ENCODE assay signal across 28 cellular contexts in the genomic region with DNA sequence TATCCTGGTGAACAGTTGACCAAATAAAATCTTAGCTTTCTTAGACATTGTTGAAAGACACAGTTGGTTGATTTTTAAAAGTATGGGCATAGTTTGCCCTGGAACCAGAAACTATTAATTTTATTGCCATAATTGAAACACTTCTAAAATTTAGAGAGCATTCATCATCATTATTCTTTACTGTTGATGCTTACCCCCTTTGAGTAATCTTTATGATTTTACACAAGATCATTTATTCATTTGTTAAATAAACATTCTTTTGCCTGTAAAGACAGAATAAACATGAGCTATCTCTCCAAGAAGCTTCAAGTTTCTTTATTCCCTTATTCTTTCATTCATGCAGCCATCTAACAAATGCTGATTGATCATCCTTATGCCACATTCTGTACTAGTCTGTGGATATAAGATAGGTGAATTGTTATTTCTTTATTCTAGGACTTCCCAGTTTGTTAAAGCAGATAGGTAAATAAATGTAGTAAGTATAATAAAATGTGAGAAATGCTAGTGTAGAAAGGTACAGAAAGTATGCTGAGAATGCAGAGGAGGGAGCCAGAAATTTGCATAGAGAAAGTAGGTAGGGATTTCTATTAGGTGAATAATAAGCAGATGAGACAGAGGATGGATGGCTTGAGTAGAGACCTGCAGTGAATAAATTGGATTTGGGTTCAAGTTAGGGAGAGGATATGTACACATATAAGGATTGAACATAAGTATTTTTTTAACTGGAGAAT. TPM values are rescaled to one million over a fixed set of nuclear protein-coding genes. Genes with fewer than 3 reads are reported as not detected.
"Had no signal": no experiment of that assay in that cellular context is flagged by ENCODE, and none has a peak within 500 bp of the region (broad histone marks: within the 10 kb centered on the region; RNA-seq: fewer than 3 reads in every experiment).

No MANE protein-coding gene starts in this region.

- H3K36me3 Mint-ChIP-seq: activated naive CD8-positive, alpha-beta T cell; brain had no signal

- H3K9me3 ChIP-seq: SJSA1 had no signal

- H3K27me3 Mint-ChIP-seq: activated CD4-positive, alpha-beta memory T cell treated with anti-CD3 and anti-CD28 coated beads, Interleukin-2, amount 10 ng/mL, durations not matched to agents 7 days and 5 days; central memory CD8-positive, alpha-beta T cell had no signal

- H3K27ac Mint-ChIP-seq: activated B cell treated with CpG ODN at 0.5 μM for 24 hours; activated CD4-positive, alpha-beta memory T cell treated with anti-CD3 and anti-CD28 coated beads, Interleukin-2, amount 10 ng/mL, durations not matched to agents 7 days and 5 days; activated CD4-positive, alpha-beta T cell treated with anti-CD3 and anti-CD28 coated beads for 36 hours; activated naive CD4-positive, alpha-beta T cell treated with anti-CD3 and anti-CD28 coated beads for 36 hours; activated naive CD8-positive, alpha-beta T cell; activated T-helper 17 cell treated with anti-CD3 and anti-CD28 coated beads, Interleukin-2, amount 50 U/mL, for 72 hours; T-helper 17 cell had no signal

- H3K36me3 ChIP-seq: SJSA1 had no signal

- H3K27me3 ChIP-seq: SJSA1 had no signal

- H3K27ac ChIP-seq: SJSA1 had no signal

- DNase-seq: activated B cell treated with CpG ODN at 0.5 μM for 24 hours; activated CD4-positive, alpha-beta memory T cell treated with anti-CD3 and anti-CD28 coated beads, Interleukin-2, amount 10 ng/mL, durations not matched to agents 7 days and 5 days; activated CD4-positive, alpha-beta T cell treated with anti-CD3 and anti-CD28 coated beads for 36 hours; activated CD4-positive, alpha-beta T cell treated with anti-CD3 and anti-CD28 coated beads, Interleukin-2, amount 50 U/mL, for 1 hour; activated gamma-delta T cell; activated naive CD4-positive, alpha-beta T cell treated with anti-CD3 and anti-CD28 coated beads for 36 hours; activated T-cell treated with anti-CD3 and anti-CD28 coated beads for 4 hours; activated T-cell treated with anti-CD3 and anti-CD28 coated beads, Interleukin-2, amount 50 U/mL, for 48 hours; amygdala; NCI-H1092; NCI-H1417; NCI-H1930; NCI-H2171; NCI-H2227 treated with DMSO at 0.1 percent for 48 hours; NCI-H446 treated with DMSO at 0.1 percent for 48 hours; NCI-H748 treated with DMSO at 0.1 percent for 48 hours; SHP77; T-helper 17 cell; T-helper 9 cell had no signal

- H3K4me1 Mint-ChIP-seq: activated B cell treated with CpG ODN at 0.5 μM for 24 hours; activated CD4-positive, alpha-beta memory T cell treated with anti-CD3 and anti-CD28 coated beads, Interleukin-2, amount 10 ng/mL, durations not matched to agents 7 days and 5 days; activated CD4-positive, alpha-beta T cell treated with anti-CD3 and anti-CD28 coated beads for 36 hours; activated T-helper 17 cell treated with anti-CD3 and anti-CD28 coated beads, Interleukin-2, amount 50 U/mL, for 72 hours; brain; central memory CD8-positive, alpha-beta T cell had no signal

- H3K9me3 Mint-ChIP-seq: activated B cell treated with CpG ODN at 0.5 μM for 24 hours; activated CD4-positive, alpha-beta memory T cell treated with anti-CD3 and anti-CD28 coated beads, Interleukin-2, amount 10 ng/mL, durations not matched to agents 7 days and 5 days; activated naive CD4-positive, alpha-beta T cell treated with anti-CD3 and anti-CD28 coated beads for 36 hours; brain; central memory CD8-positive, alpha-beta T cell had no signal

- H3K4me3 Mint-ChIP-seq: activated B cell treated with CpG ODN at 0.5 μM for 24 hours; activated CD4-positive, alpha-beta memory T cell treated with anti-CD3 and anti-CD28 coated beads, Interleukin-2, amount 10 ng/mL, durations not matched to agents 7 days and 5 days; activated CD4-positive, alpha-beta T cell treated with anti-CD3 and anti-CD28 coated beads for 36 hours; activated naive CD4-positive, alpha-beta T cell treated with anti-CD3 and anti-CD28 coated beads for 36 hours; activated naive CD8-positive, alpha-beta T cell; activated T-helper 17 cell treated with anti-CD3 and anti-CD28 coated beads, Interleukin-2, amount 50 U/mL, for 72 hours; brain; central memory CD8-positive, alpha-beta T cell; T-helper 17 cell had no signal

- H3K4me3 ChIP-seq: SJSA1 had no signal

- H3K4me1 ChIP-seq: SJSA1 had no signal

- FAIRE-seq: astrocyte, RCC 7860 had no signal

RNA-seq across cellular contexts. Expression of gene SERTM1, which starts 8.2 kb away (rescaled TPM):
- total RNA-seq: activated B cell treated with CpG ODN at 0.5 μM for 24 hours; activated CD4-positive, alpha-beta memory T cell treated with anti-CD3 and anti-CD28 coated beads, Interleukin-2, amount 10 ng/mL, durations not matched to agents 7 days and 5 days; activated CD4-positive, alpha-beta T cell treated with anti-CD3 and anti-CD28 coated beads for 36 hours; activated CD8-positive, alpha-beta memory T cell treated with anti-CD3 and anti-CD28 coated beads for 36 hours; activated naive CD4-positive, alpha-beta T cell treated with anti-CD3 and anti-CD28 coated beads for 36 hours; activated T-helper 17 cell treated with anti-CD3 and anti-CD28 coated beads, Interleukin-2, amount 50 U/mL, for 72 hours; MCF 10A; SJSA1; T-helper 17 cell had no signal
